Comparison of ENCODE assay signal across 14 cellular contexts in genomic region chr7:156524737-156525597, GRCh38.
A peak's percentile ranks its signal among the peaks of the same experiment; 100 is the strongest.
DNase-seq lines count a peak whose midpoint lies in the region; ATAC-seq and TF ChIP-seq lines count a peak whose summit lies in the region.
"Had no signal": no experiment of that assay in that cellular context is flagged by ENCODE, and none has a peak within 500 bp of the region (broad histone marks: within the 10 kb centered on the region; RNA-seq: fewer than 3 reads in every experiment).

No MANE protein-coding gene starts in this region.

- H3K27ac Mint-ChIP-seq in activated CD4-positive, alpha-beta T cell treated with anti-CD3 and anti-CD28 coated beads, Interleukin-2, amount 10 ng/mL, durations not matched to agents 24 days and 14 days: no peak overlapping the region
- H3K27ac Mint-ChIP-seq: CD4-positive, alpha-beta memory T cell; H9 had no signal

- H3K27me3 Mint-ChIP-seq in activated CD4-positive, alpha-beta T cell treated with anti-CD3 and anti-CD28 coated beads, Interleukin-2, amount 10 ng/mL, durations not matched to agents 24 days and 14 days: peaks cover 2% of the 10 kb centered on the region

- intact Hi-C loops in esophagus muscularis mucosa (cut with DNase I): no loop called here
- intact Hi-C loops in activated CD4-positive, alpha-beta T cell treated with anti-CD3 and anti-CD28 coated beads, Interleukin-2, amount 10 ng/mL, durations not matched to agents 24 days and 14 days (cut with micrococcal nuclease): no loop called here

- no peak overlapping the region for H3K4me3 Mint-ChIP-seq in activated CD4-positive, alpha-beta T cell treated with anti-CD3 and anti-CD28 coated beads, Interleukin-2, amount 10 ng/mL, durations not matched to agents 24 days and 14 days
- H3K4me3 Mint-ChIP-seq: CD4-positive, alpha-beta memory T cell; H9 had no signal

- no peak for TF ChIP-seq EP300 in esophagus muscularis mucosa (IDR thresholded peaks at IDR 0.05)

- ATAC-seq in left lobe of liver (peak; percentile 66), HG02588 (IDR thresholded peaks at IDR 0.05; ENCODE audit: unreplicated experiment) (no peak)
- ATAC-seq: A549 had no signal

- TF ChIP-seq CTCF in esophagus muscularis mucosa (IDR thresholded peaks at IDR 0.05) (no peak), GM10248 (IDR thresholded peaks at IDR 0.05; ENCODE audit: control extremely low read depth, extremely low read depth, low read depth, missing control alignments) (no peak)

- CTCF ChIA-PET in GM10248 (lab: Yijun Ruan, JAX): no interaction called here

- no peaks in the 10 kb centered on the region for H3K36me3 ChIP-seq in esophagus muscularis mucosa
- H3K36me3 ChIP-seq: BE2C had no signal

- no peak overlapping the region for H3K27ac ChIP-seq in esophagus muscularis mucosa (replicated peaks in 1 of 4)
- H3K27ac ChIP-seq: A549, C4-2B had no signal

- no peaks in the 10 kb centered on the region for H3K4me1 Mint-ChIP-seq in activated CD4-positive, alpha-beta T cell treated with anti-CD3 and anti-CD28 coated beads, Interleukin-2, amount 10 ng/mL, durations not matched to agents 24 days and 14 days
- H3K4me1 Mint-ChIP-seq: CD4-positive, alpha-beta memory T cell; H9 had no signal

- no peak overlapping the region for H3K4me3 ChIP-seq in esophagus muscularis mucosa
- H3K4me3 ChIP-seq: A549 had no signal

- no peaks in the 10 kb centered on the region for H3K4me1 ChIP-seq in esophagus muscularis mucosa
- H3K4me1 ChIP-seq: A549, BE2C had no signal

- peak; percentile 39 for DNase-seq in HuH-7 (ENCODE audit: low spot score)
- peak; percentile 82 for DNase-seq in esophagus muscularis mucosa (ENCODE audit: extremely low spot score)
- no peak for DNase-seq in left lobe of liver (ENCODE audit: low spot score)
- no peak for DNase-seq in activated CD4-positive, alpha-beta T cell treated with anti-CD3 and anti-CD28 coated beads, Interleukin-2, amount 10 ng/mL, durations not matched to agents 24 days and 14 days
- no peak for DNase-seq in NCI-H1105 treated with DMSO at 0.1 percent for 48 hours (lab: John Stamatoyannopoulos, UW)
- no peak for DNase-seq in GM10248 (ENCODE audit: extremely low spot score)
- DNase-seq: BE2C; CD4-positive, alpha-beta memory T cell; DMS79; GOT3; H9 had no signal

- H3K27me3 ChIP-seq in esophagus muscularis mucosa: no peaks in the 10 kb centered on the region

- H3K9me3 ChIP-seq in esophagus muscularis mucosa: no peaks in the 10 kb centered on the region
- H3K9me3 ChIP-seq: A549, BE2C had no signal

- no peaks in the 10 kb centered on the region for H3K9me3 Mint-ChIP-seq in activated CD4-positive, alpha-beta T cell treated with anti-CD3 and anti-CD28 coated beads, Interleukin-2, amount 10 ng/mL, durations not matched to agents 24 days and 14 days
- H3K9me3 Mint-ChIP-seq: CD4-positive, alpha-beta memory T cell; H9 had no signal

- no peaks in the 10 kb centered on the region for H3K36me3 Mint-ChIP-seq in activated CD4-positive, alpha-beta T cell treated with anti-CD3 and anti-CD28 coated beads, Interleukin-2, amount 10 ng/mL, durations not matched to agents 24 days and 14 days (ENCODE audit: low read depth)
- H3K36me3 Mint-ChIP-seq: CD4-positive, alpha-beta memory T cell had no signal

- POLR2A ChIA-PET in GM10248 (lab: Yijun Ruan, JAX): no interaction called here

- 76% methylated on average over 12 of the region's 12 CpGs for WGBS in esophagus muscularis mucosa

- TF ChIP-seq POLR2A in esophagus muscularis mucosa (IDR thresholded peaks at IDR 0.05; ENCODE audit: low read depth): no peak

Comparison
In these comparisons a context has a peak if more than half of its experiments do, and no peak if none do; other contexts are left out.
1. DNase-seq: peak in HuH-7 (single experiment) and esophagus muscularis mucosa (single experiment); none in left lobe of liver (single experiment), activated CD4-positive, alpha-beta T cell treated with anti-CD3 and anti-CD28 coated beads, Interleukin-2, amount 10 ng/mL, durations not matched to agents 24 days and 14 days (single experiment), NCI-H1105 treated with DMSO at 0.1 percent for 48 hours (single experiment) and GM10248 (single experiment).